In genomic region chr17:44795928-44796327, GRCh38 we compare ENCODE assay signal across 17 cellular contexts. TPM values are rescaled to one million over a fixed set of nuclear protein-coding genes. Genes with fewer than 3 reads are reported as not detected.
DNase-seq lines count a peak whose midpoint lies in the region; ATAC-seq, FAIRE-seq and TF ChIP-seq lines count a peak whose summit lies in the region.
"Had no signal": no experiment of that assay in that cellular context is flagged by ENCODE, and none has a peak within 500 bp of the region (broad histone marks: within the 10 kb centered on the region; RNA-seq: fewer than 3 reads in every experiment).

No MANE protein-coding gene starts in this region.

- POLR2A ChIA-PET in endothelial cell of umbilical vein (lab: Charles Lee), result no interaction called here

- H3K27me3 Mint-ChIP-seq in nephron progenitor cell (ENCODE audit: low read depth, poor library complexity) (no peaks in the 10 kb centered on the region), immature natural killer cell (ENCODE audit: low read depth in 3 of 3) (peaks cover 4 to 12% (median 4%) of the 10 kb centered on the region in 3 donors)

- peaks cover 0 to 5% (median 0%) of the 10 kb centered on the region in 9 donors for H3K36me3 ChIP-seq in heart left ventricle
- no peaks in the 10 kb centered on the region for H3K36me3 ChIP-seq in endothelial cell of umbilical vein (ENCODE audit: control insufficient read depth in 2 of 2, extremely low read depth in 1 of 2, insufficient read depth in 2 of 2, low read length in 2 of 2)
- no peaks in the 10 kb centered on the region for H3K36me3 ChIP-seq in vagina

- no peak for ATAC-seq in heart left ventricle
- ATAC-seq in Right ventricle myocardium superior (ENCODE audit: poor library complexity), result no peak
- no peak for ATAC-seq in HG02763 (IDR thresholded peaks at IDR 0.05; ENCODE audit: unreplicated experiment)
- ATAC-seq: sciatic nerve had no signal

- dilution Hi-C loops in endothelial cell of umbilical vein (cut with MboI; ENCODE audit: extremely low pct_ligation_motif_present, low sequenced_read_pairs), result no loop called here

- H3K27me3 ChIP-seq in heart left ventricle (no peaks in the 10 kb centered on the region), endothelial cell of umbilical vein (ENCODE audit: control insufficient read depth in 2 of 2, insufficient read depth in 2 of 2, low read length in 2 of 2) (no peaks in the 10 kb centered on the region), vagina (no peaks in the 10 kb centered on the region)

- peaks cover 36% of the 10 kb centered on the region for H3K36me3 Mint-ChIP-seq in nephron progenitor cell (ENCODE audit: low read depth)
- H3K36me3 Mint-ChIP-seq in immature natural killer cell, result no peaks in the 10 kb centered on the region

- H2AFZ ChIP-seq in endothelial cell of umbilical vein (ENCODE audit: low read depth, low read length), result no peak overlapping the region

- DNase-seq in heart left ventricle (no peak), Right ventricle myocardium superior (no peak), endothelial cell of umbilical vein (ENCODE audit: low read depth, low spot score) (no peak), nephron progenitor cell (no peak), vagina (ENCODE audit: extremely low spot score in 2 of 2) (no peak), immature natural killer cell (no peak), DMS153 treated with DMSO at 0.1 percent for 48 hours (lab: John Stamatoyannopoulos, UW; ENCODE audit: unreplicated experiment) (no peak)
- DNase-seq: activated CD4-positive, alpha-beta T cell treated with anti-CD3 and anti-CD28 coated beads, Interleukin-2, amount 50 U/mL, for 4 hours; COR-L47; NCI-H2029; NCI-H774; stimulated activated naive CD4-positive, alpha-beta T cell had no signal

- H3K9me3 Mint-ChIP-seq in nephron progenitor cell (no peaks in the 10 kb centered on the region), immature natural killer cell (no peaks in the 10 kb centered on the region)

- H3K4me2 ChIP-seq in endothelial cell of umbilical vein (ENCODE audit: insufficient read depth, low read length), result no peak overlapping the region

- TF ChIP-seq CTCF in heart left ventricle (IDR thresholded peaks at IDR 0.05) (no peak), endothelial cell of umbilical vein (IDR thresholded peaks at IDR 0.05; ENCODE audit: extremely low read depth in 1 of 2, insufficient read depth in 1 of 2, low read depth in 1 of 2, low read length in 2 of 2) (no peak), nephron progenitor cell (IDR thresholded peaks at IDR 0.05) (no peak), vagina (IDR thresholded peaks at IDR 0.05) (no peak)

- peak overlapping the region; percentile 94 for H3K27ac Mint-ChIP-seq in nephron progenitor cell
- H3K27ac Mint-ChIP-seq in immature natural killer cell, result no peak overlapping the region

- H4K20me1 ChIP-seq in endothelial cell of umbilical vein (replicated peaks; ENCODE audit: control insufficient read depth, extremely low read depth, insufficient read depth, low read length), result no peaks in the 10 kb centered on the region

- TF ChIP-seq POLR2A in heart left ventricle (IDR thresholded peaks at IDR 0.05) (no peak), endothelial cell of umbilical vein (IDR thresholded peaks at IDR 0.05; ENCODE audit: low read depth, low read length) (no peak), vagina (IDR thresholded peaks at IDR 0.05) (no peak)

- FAIRE-seq in endothelial cell of umbilical vein (lab: Jason Lieb, UNC), result no peak
- FAIRE-seq: GM18507 had no signal

- no peak overlapping the region for H3K9ac ChIP-seq in endothelial cell of umbilical vein (replicated peaks; ENCODE audit: extremely low read depth, insufficient read depth, low read length)

- H3K4me3 Mint-ChIP-seq in nephron progenitor cell (no peak overlapping the region), immature natural killer cell (no peak overlapping the region)

- no peaks in the 10 kb centered on the region for H3K9me1 ChIP-seq in endothelial cell of umbilical vein (replicated peaks; ENCODE audit: control insufficient read depth, extremely low read depth, insufficient read depth, low read length)

- peaks cover 22% of the 10 kb centered on the region for H3K4me1 Mint-ChIP-seq in nephron progenitor cell
- H3K4me1 Mint-ChIP-seq in immature natural killer cell, result no peaks in the 10 kb centered on the region

- peaks cover 5 to 56% (median 32%) of the 10 kb centered on the region in 12 donors for H3K4me1 ChIP-seq in heart left ventricle
- peaks cover 22% of the 10 kb centered on the region for H3K4me1 ChIP-seq in endothelial cell of umbilical vein (ENCODE audit: control insufficient read depth, extremely low read depth, insufficient read depth, low read length)
- peaks cover 12% of the 10 kb centered on the region for H3K4me1 ChIP-seq in vagina

- 56 to 73% (median 68%) methylated on average over 10 of the region's 10 CpGs for WGBS in heart left ventricle, 4 donors

- H3K9me3 ChIP-seq in heart left ventricle, result no peaks in the 10 kb centered on the region
- H3K9me3 ChIP-seq in endothelial cell of umbilical vein (replicated peaks; ENCODE audit: control insufficient read depth, insufficient read depth, low read length), result no peaks in the 10 kb centered on the region
- no peaks in the 10 kb centered on the region for H3K9me3 ChIP-seq in vagina

- H3K79me2 ChIP-seq in endothelial cell of umbilical vein (ENCODE audit: control insufficient read depth, insufficient read depth, low read length), result no peaks in the 10 kb centered on the region

- intact Hi-C loops in heart left ventricle (cut with DNase I) (no loop called here), Right ventricle myocardium superior (cut with DNase I) (no loop called here), endothelial cell of umbilical vein (cut with micrococcal nuclease) (loop anchor here (2.0 kb wide), 1 partner anchor 33 kb away; no protein-coding TSS in a partner anchor), vagina (cut with DNase I) (no loop called here)

- CTCF ChIA-PET in endothelial cell of umbilical vein (lab: Charles Lee), result interaction anchor here (2.9 kb wide), 1 partner anchor 17 kb away, joined by 14 read pairs; no protein-coding TSS in a partner anchor

- H3K27ac ChIP-seq in heart left ventricle (peak overlapping the region in 11 of 12 donors; percentile 76 to 89 (median 83)), endothelial cell of umbilical vein (ENCODE audit: insufficient read depth, low read depth, low read length) (peak overlapping the region; percentile 93), vagina (peak overlapping the region; percentile 48)

- no TSS peak for BruUV-seq in endothelial cell of umbilical vein (replicated peaks; lab: Mats Ljungman, UMichigan)

- no peak overlapping the region for H3K4me3 ChIP-seq in heart left ventricle
- H3K4me3 ChIP-seq in endothelial cell of umbilical vein (replicated peaks in 1 of 3; ENCODE audit: insufficient read depth in 1 of 3, low read depth in 1 of 3, low read length in 3 of 3), result no peak overlapping the region
- peak overlapping the region; percentile 12 to 21 for H3K4me3 ChIP-seq in vagina

TF ChIP-seq in endothelial cell of umbilical vein, 7 proteins besides CTCF, POLR2A, EP300 and RAD21 (continues in another document):
- TF ChIP-seq EZH2 (IDR thresholded peaks at IDR 0.05; ENCODE audit: borderline replicate concordance, low read depth, low read length, severe bottlenecking) (no peak), GATA2 (IDR thresholded peaks at IDR 0.05; ENCODE audit: insufficient read depth, insufficient read length, low read depth, low read length) (no peak), POLR2AphosphoS5 (IDR thresholded peaks at IDR 0.05; ENCODE audit: insufficient read depth, low read depth, low read length) (no peak), MYC (IDR thresholded peaks at IDR 0.05; ENCODE audit: low read depth, low read length) (no peak)

RNA-seq across cellular contexts. Expression of gene GJC1, which starts 34.2 kb away (rescaled TPM):
- total RNA-seq in heart left ventricle, result 10 to 100 TPM; 16.8 to 60.8 (median 24.9) TPM
- polyA plus RNA-seq in heart left ventricle, result 10 to 100 TPM; 14.2 to 29.9 TPM
- 16.1 TPM for total RNA-seq in Right ventricle myocardium superior
- total RNA-seq in endothelial cell of umbilical vein, result 35.9 and 39.7 TPM in 2 replicates
- 11.9 and 13.8 TPM in 2 replicates for polyA plus RNA-seq in endothelial cell of umbilical vein
- 19.5 and 21.0 TPM in 2 replicates for polyA plus RNA-seq in endothelial cell of umbilical vein (2011; cell fraction: cytosol; rRNA removed)
- 18.5 and 23.2 TPM in 2 replicates for polyA plus RNA-seq in endothelial cell of umbilical vein (2011; cell fraction: nucleus; rRNA removed)
- 20.9 and 22.8 TPM in 2 replicates for polyA plus RNA-seq in endothelial cell of umbilical vein (2012)
- 85.5 and 98.4 TPM in 2 replicates for polyA minus RNA-seq in endothelial cell of umbilical vein
- 6.5 TPM for polyA minus RNA-seq in endothelial cell of umbilical vein (2011; cell fraction: cytosol; rRNA and poly(A)+ RNA removed)
- polyA minus RNA-seq in endothelial cell of umbilical vein (2011; cell fraction: nucleus; rRNA and poly(A)+ RNA removed), result 13.5 and 23.9 TPM in 2 replicates
- total RNA-seq in vagina, result 10.1 TPM
- not detected for polyA plus RNA-seq in immature natural killer cell

RNA-seq across cellular contexts. Expression of gene ADAM11, which starts 37.1 kb away (rescaled TPM):
- total RNA-seq in heart left ventricle, result 10 to 100 TPM in 6 of 9 donors, 1 to 10 TPM in 3; 6.6 to 24.6 (median 12.6) TPM
- polyA plus RNA-seq in heart left ventricle, result 1 to 10 TPM; 1.8 to 9.3 TPM
- 18.5 TPM for total RNA-seq in Right ventricle myocardium superior
- total RNA-seq in endothelial cell of umbilical vein, result 0.51 and 0.71 TPM in 2 replicates
- 0.78 and 1.1 TPM in 2 replicates for polyA plus RNA-seq in endothelial cell of umbilical vein
- polyA plus RNA-seq in endothelial cell of umbilical vein (2011; cell fraction: cytosol; rRNA removed), result 0.35 and 0.61 TPM in 2 replicates
- 2.9 and 3.8 TPM in 2 replicates for polyA plus RNA-seq in endothelial cell of umbilical vein (2011; cell fraction: nucleus; rRNA removed)
- 0.78 and 1.0 TPM in 2 replicates for polyA plus RNA-seq in endothelial cell of umbilical vein (2012)
- 0.51 and 2.1 TPM in 2 replicates for polyA minus RNA-seq in endothelial cell of umbilical vein
- polyA minus RNA-seq in endothelial cell of umbilical vein (2011; cell fraction: cytosol; rRNA and poly(A)+ RNA removed), result 0.72 TPM
- 0.53 and 0.72 TPM in 2 replicates for polyA minus RNA-seq in endothelial cell of umbilical vein (2011; cell fraction: nucleus; rRNA and poly(A)+ RNA removed)
- 3.7 TPM for total RNA-seq in vagina
- not detected for polyA plus RNA-seq in immature natural killer cell

RNA-seq across cellular contexts. Expression of gene HIGD1B, which starts 51.8 kb away (rescaled TPM):
- total RNA-seq in heart left ventricle, result 10 to 100 TPM in 5 of 9 donors, 1 to 10 TPM in 4; 4.3 to 23.7 (median 12.9) TPM
- polyA plus RNA-seq in heart left ventricle, result 10 to 100 TPM; 14.3 to 30.9 TPM
- 17.4 TPM for total RNA-seq in Right ventricle myocardium superior
- not detected in 2 replicates for total RNA-seq in endothelial cell of umbilical vein
- not detected in 2 replicates for polyA plus RNA-seq in endothelial cell of umbilical vein
- not detected in 2 replicates for polyA plus RNA-seq in endothelial cell of umbilical vein (2011; cell fraction: cytosol; rRNA removed)
- not detected in 2 replicates for polyA plus RNA-seq in endothelial cell of umbilical vein (2011; cell fraction: nucleus; rRNA removed)
- not detected in 2 replicates for polyA plus RNA-seq in endothelial cell of umbilical vein (2012)
- not detected in 2 replicates for polyA minus RNA-seq in endothelial cell of umbilical vein
- polyA minus RNA-seq in endothelial cell of umbilical vein (2011; cell fraction: cytosol; rRNA and poly(A)+ RNA removed), result not detected
- not detected in 2 replicates for polyA minus RNA-seq in endothelial cell of umbilical vein (2011; cell fraction: nucleus; rRNA and poly(A)+ RNA removed)
- not detected for total RNA-seq in vagina
- polyA plus RNA-seq in immature natural killer cell, result not detected
- total RNA-seq: A673, fibroblast of villous mesenchyme had no signal

Comparison
In these comparisons a context has a peak if more than half of its experiments do, and no peak if none do; other contexts are left out.
1. H3K4me3 ChIP-seq: peak in vagina (2 of 2); none in heart left ventricle (0 of 12) and endothelial cell of umbilical vein (0 of 3).
2. Peak in every context shown above with its lines, with median percentiles within 50 percentile points of each other: H3K27ac ChIP-seq.